In genomic region chr7:65317372-65317771, GRCh38 we compare ENCODE assay signal across 2 cellular contexts.
"Had no signal": no experiment of that assay in that cellular context is flagged by ENCODE, and none has a peak within 500 bp of the region (broad histone marks: within the 10 kb centered on the region; RNA-seq: fewer than 3 reads in every experiment).

No MANE protein-coding gene starts in this region.

- H3K4me3 ChIP-seq: GM12878 had no signal

- DNase-seq: GF-D8 had no signal

- ATAC-seq: GM12878 had no signal
